ENCODE assay signal across 9 cellular contexts in genomic region chr6:24990944-24991747, GRCh38. TPM values are rescaled to one million over a fixed set of nuclear protein-coding genes. Genes with fewer than 3 reads are reported as not detected.
DNase-seq lines count a peak whose midpoint lies in the region; FAIRE-seq and TF ChIP-seq lines count a peak whose summit lies in the region.
"Had no signal": no experiment of that assay in that cellular context is flagged by ENCODE, and none has a peak within 500 bp of the region (broad histone marks: within the 10 kb centered on the region; RNA-seq: fewer than 3 reads in every experiment).

No MANE protein-coding gene starts in this region.

- no peak overlapping the region for H3K4me3 ChIP-seq in breast epithelium
- no peak overlapping the region for H3K4me3 ChIP-seq in H1 (ENCODE audit: extremely low read depth in 1 of 4, insufficient read depth in 2 of 4, low read depth in 3 of 4, low read length in 4 of 4)
- no peak overlapping the region for H3K4me3 ChIP-seq in thymus (ENCODE audit: low read length)
- H3K4me3 ChIP-seq: pancreas had no signal

- no peak overlapping the region for H3K9ac ChIP-seq in H1 (replicated peaks in 1 of 4; ENCODE audit: extremely low read depth in 1 of 4, low read depth in 3 of 4, low read length in 3 of 4)

- H3K4me1 ChIP-seq in breast epithelium = no peaks in the 10 kb centered on the region
- H3K4me1 ChIP-seq in H1 (replicated peaks in 1 of 4; ENCODE audit: control insufficient read depth in 3 of 4, insufficient read depth in 4 of 4, low read length in 3 of 4) = peaks cover 0 to under 1% (median 0%) of the 10 kb centered on the region in 4 experiments; a peak in 2 of 7 replicates
- peaks cover 3% of the 10 kb centered on the region for H3K4me1 ChIP-seq in thymus (ENCODE audit: control insufficient read depth, insufficient read depth, low read length)
- H3K4me1 ChIP-seq: pancreas had no signal

- no peak overlapping the region for H4K8ac ChIP-seq in H1 (ENCODE audit: extremely low read depth, insufficient read depth, low read length)

- H2BK15ac ChIP-seq in H1 (ENCODE audit: low read length) = no peak overlapping the region

- H2BK120ac ChIP-seq in H1 (replicated peaks; ENCODE audit: low read depth, low read length) = peak overlapping the region; percentile 47

- 0 out of 2 replicates have a peak overlapping the region, but pooled peaks have one; percentile 19 for H2BK12ac ChIP-seq in H1 (ENCODE audit: low read depth, low read length)

- no peaks in the 10 kb centered on the region for H3K27me3 Mint-ChIP-seq in MCF 10A (ENCODE audit: insufficient read depth, unreplicated experiment)
- no peaks in the 10 kb centered on the region for H3K27me3 Mint-ChIP-seq in glutamatergic neuron (ENCODE audit: unreplicated experiment)

- no peak overlapping the region for H3K4me2 ChIP-seq in H1 (ENCODE audit: insufficient read depth in 1 of 2, low read depth in 2 of 2, low read length in 2 of 2)

- DNase-seq in MCF 10A (ENCODE audit: unreplicated experiment) (no peak), breast epithelium (ENCODE audit: low spot score in 2 of 2) (no peak), H1 (ENCODE audit: low read depth in 1 of 2, low spot score in 2 of 2) (no peak), glutamatergic neuron (no peak), NCI-H128 (lab: John Stamatoyannopoulos, UW; ENCODE audit: unreplicated experiment) (no peak), erythroblast (lab: John Stamatoyannopoulos, UW) (no peak)

- H3K36me3 ChIP-seq in breast epithelium (no peaks in the 10 kb centered on the region), KOPT-K1 (ENCODE audit: insufficient read depth, low read length) (no peaks in the 10 kb centered on the region), H1 (ENCODE audit: control insufficient read depth in 2 of 4, insufficient read depth in 4 of 4, low read length in 3 of 4) (peaks cover 0 to 6% (median 0%) of the 10 kb centered on the region in 4 experiments; a peak in 3 of 8 replicates), thymus (ENCODE audit: control insufficient read depth, insufficient read depth) (peaks cover 5% of the 10 kb centered on the region)
- H3K36me3 ChIP-seq: pancreas had no signal

- H4K20me1 ChIP-seq in H1 (replicated peaks in 1 of 2; ENCODE audit: control insufficient read depth in 1 of 2, insufficient read depth in 2 of 2, low read length in 2 of 2) = no peaks in the 10 kb centered on the region

- no peak overlapping the region for H3K18ac ChIP-seq in H1 (ENCODE audit: extremely low read depth, low read length)

- H3K4me1 Mint-ChIP-seq in MCF 10A (ENCODE audit: insufficient read depth, unreplicated experiment) = peaks cover 13% of the 10 kb centered on the region
- peaks cover 5% of the 10 kb centered on the region for H3K4me1 Mint-ChIP-seq in glutamatergic neuron (ENCODE audit: low read depth, unreplicated experiment)

- H3K27me3 ChIP-seq in breast epithelium = no peaks in the 10 kb centered on the region
- no peaks in the 10 kb centered on the region for H3K27me3 ChIP-seq in H1 (replicated peaks in 1 of 4; ENCODE audit: control insufficient read depth in 3 of 4, extremely low read depth in 1 of 4, insufficient read depth in 3 of 4, low read length in 3 of 4)
- H3K27me3 ChIP-seq in thymus (ENCODE audit: control insufficient read depth, insufficient read depth) = no peaks in the 10 kb centered on the region
- H3K27me3 ChIP-seq: pancreas had no signal

- 94% methylated on average over 4 of the region's 4 CpGs; no CpG with 5 or more reads in 1 of the 2 experiments for WGBS in H1 (ENCODE audit: extremely low coverage in 1 of 2, insufficient coverage in 1 of 2, insufficient read length in 1 of 2, insufficient replicate concordance in 2 of 2, low coverage in 1 of 2, low lambda C conversion rate in 2 of 2, missing lambda C conversion rate in 1 of 2), 2 experiments
- 96% methylated on average over 4 of the region's 4 CpGs for WGBS in thymus

- intact Hi-C loops in MCF 10A (cut with micrococcal nuclease) (no loop called here), breast epithelium (cut with DNase I; ENCODE audit: low total_unique reads) (no loop called here)

- no peak overlapping the region for H2AFZ ChIP-seq in H1 (ENCODE audit: low read length)

- no peaks in the 10 kb centered on the region for H3K79me2 ChIP-seq in H1 (ENCODE audit: control insufficient read depth in 1 of 2, insufficient read depth in 2 of 2, low read length in 2 of 2)

- H3K79me1 ChIP-seq in H1 (ENCODE audit: low read depth, low read length) = no peaks in the 10 kb centered on the region

- CTCF ChIA-PET in MCF 10A (lab: Yijun Ruan, JAX) (interaction anchor here (0.5 to 3.1 kb wide), 28 partner anchors 8 to 670 kb away, joined by 3 to 30 read pairs (median 6); no protein-coding TSS in a partner anchor), H1 (lab: Charles Lee; ENCODE audit: partially characterized antibody) (interaction anchor here (0.6 to 5.8 kb wide), 66 partner anchors 11 to 667 kb away, joined by 3 to 101 read pairs (median 5); partner anchors contain the start of gene RIPOR2)

- no peak overlapping the region for H4K5ac ChIP-seq in H1 (ENCODE audit: insufficient read length, low read depth, low read length)

- no peak for TF ChIP-seq CTCF in MCF 10A (IDR thresholded peaks at IDR 0.05; ENCODE audit: unreplicated experiment)
- no peak for TF ChIP-seq CTCF in breast epithelium (IDR thresholded peaks at IDR 0.05)
- TF ChIP-seq CTCF in H1 (IDR thresholded peaks at IDR 0.05; ENCODE audit: control extremely low read depth in 1 of 3, insufficient read depth in 1 of 3, low read depth in 1 of 3, low read length in 3 of 3) = no peak
- TF ChIP-seq CTCF in glutamatergic neuron (IDR thresholded peaks at IDR 0.05; ENCODE audit: partially characterized antibody, unreplicated experiment) = no peak

- H3K23ac ChIP-seq in H1 (ENCODE audit: insufficient read length) = no peak overlapping the region

- H3K9me3 ChIP-seq in breast epithelium (peaks cover 0 to 9% of the 10 kb centered on the region in 2 donors), KOPT-K1 (ENCODE audit: insufficient read depth, low read length, poor library complexity, severe bottlenecking) (peaks cover 8% of the 10 kb centered on the region), H1 (ENCODE audit: insufficient read depth in 2 of 2, low read depth in 1 of 2, low read length in 1 of 2) (peaks cover 9 to 11% of the 10 kb centered on the region in 2 experiments), thymus (ENCODE audit: control insufficient read depth) (no peaks in the 10 kb centered on the region)
- H3K9me3 ChIP-seq: pancreas had no signal

- peak overlapping the region; percentile 58; the same call in 1 of the 2 replicates for H2AK5ac ChIP-seq in H1 (ENCODE audit: low read depth, low read length)

- H2BK20ac ChIP-seq in H1 (ENCODE audit: low read length) = peak overlapping the region; percentile 76; the same call in 1 of the 2 replicates

- no peak overlapping the region for H3K14ac ChIP-seq in H1 (ENCODE audit: insufficient read length)

- POLR2A ChIA-PET in MCF 10A (lab: Yijun Ruan, JAX) (interaction anchor here (0.9 to 3.2 kb wide), 13 partner anchors 8 to 214 kb away, joined by 3 to 27 read pairs (median 5); no protein-coding TSS in a partner anchor), H1 (lab: Charles Lee; ENCODE audit: partially characterized antibody) (interaction anchor here (0.6 to 3.5 kb wide), 7 partner anchors 10 to 269 kb away, joined by 3 to 29 read pairs (median 3); no protein-coding TSS in a partner anchor)

- no peak for FAIRE-seq in H1 (lab: Jason Lieb, UNC)
- FAIRE-seq: pancreas had no signal

- no peak for TF ChIP-seq RAD21 in H1 (IDR thresholded peaks at IDR 0.05 in 1 of 2, conservative IDR thresholded peaks at IDR 0.05 in 1 of 2; ENCODE audit: low read depth in 2 of 2, low read length in 2 of 2)

- no TSS peak for BruUV-seq in MCF 10A (replicated peaks; lab: Mats Ljungman, UMichigan)

- no peaks in the 10 kb centered on the region for H3K23me2 ChIP-seq in H1 (ENCODE audit: low read depth, low read length)

- peak overlapping the region; percentile 69 for H3K4ac ChIP-seq in H1 (replicated peaks; ENCODE audit: insufficient read length, low read depth, low read length)

- H3K4me3 Mint-ChIP-seq in MCF 10A (ENCODE audit: unreplicated experiment) (no peak overlapping the region), glutamatergic neuron (ENCODE audit: unreplicated experiment) (no peak overlapping the region)

- H3K56ac ChIP-seq in H1 (replicated peaks; ENCODE audit: insufficient read length, low read depth, low read length) = no peak overlapping the region

- H2BK5ac ChIP-seq in H1 (ENCODE audit: low read depth, low read length) = no peak overlapping the region; the same call in 1 of the 2 replicates

- peak overlapping the region; percentile 24 for H3K27ac Mint-ChIP-seq in MCF 10A (ENCODE audit: low read depth, unreplicated experiment)
- no peak overlapping the region for H3K27ac Mint-ChIP-seq in glutamatergic neuron (ENCODE audit: unreplicated experiment)

- H3K9me3 Mint-ChIP-seq in MCF 10A (ENCODE audit: unreplicated experiment) (peaks cover 5% of the 10 kb centered on the region), glutamatergic neuron (ENCODE audit: unreplicated experiment) (no peaks in the 10 kb centered on the region)

- H3K36me3 Mint-ChIP-seq in MCF 10A (ENCODE audit: insufficient read depth, unreplicated experiment) (no peaks in the 10 kb centered on the region), glutamatergic neuron (ENCODE audit: unreplicated experiment) (peaks cover 11% of the 10 kb centered on the region)

- TF ChIP-seq EP300 in H1 (IDR thresholded peaks at IDR 0.05; ENCODE audit: borderline replicate concordance in 1 of 2, low read depth in 2 of 2, low read length in 2 of 2) = no peak

- TF ChIP-seq POLR2A in breast epithelium (IDR thresholded peaks at IDR 0.05) (no peak), H1 (IDR thresholded peaks at IDR 0.05; ENCODE audit: control extremely low read depth in 1 of 2, low read depth in 2 of 2, low read length in 2 of 2) (no peak), erythroblast (IDR thresholded peaks at IDR 0.05; ENCODE audit: low read length) (no peak)

- H4K91ac ChIP-seq in H1 (replicated peaks; ENCODE audit: insufficient read length, low read length) = peak overlapping the region; percentile 29

- H3K27ac ChIP-seq in breast epithelium (no peak overlapping the region), KOPT-K1 (ENCODE audit: low read depth, low read length, poor library complexity, severe bottlenecking) (peak overlapping the region; percentile 39), H1 (ENCODE audit: low read depth, low read length) (no peak overlapping the region), thymus (ENCODE audit: low read depth) (peak overlapping the region; percentile 31)
- H3K27ac ChIP-seq: pancreas had no signal

RNA-seq across cellular contexts. Expression of gene RIPOR2, which starts 55.4 kb away (rescaled TPM):
- total RNA-seq in MCF 10A (2022) = 3.5 and 4.9 TPM in 2 replicates
- total RNA-seq in breast epithelium = 10 to 100 TPM; 13.8 to 70.5 (median 29.2) TPM
- total RNA-seq in H1 (2021; fragmentation: NEBNext Ultra II Directional; extraction: Animal tissue kit (Norgen Biotek cat#: 25700)) = 44.5 and 45.6 TPM in 2 replicates
- polyA plus RNA-seq in H1 (2011; rRNA removed) = 13.3 and 16.7 TPM in 2 replicates
- 21.7 TPM for polyA plus RNA-seq in H1 (2011; cell fraction: cytosol; rRNA removed)
- polyA plus RNA-seq in H1 (2011; cell fraction: nucleus; rRNA removed) = 19.6 TPM
- polyA plus RNA-seq in H1 (2012, experiment 1 of 2) = 21.1 to 34.2 TPM (median 29.2 TPM) in 4 replicates
- polyA plus RNA-seq in H1 (2012, experiment 2 of 2) = 9.9 TPM
- polyA plus RNA-seq in H1 (2013, experiment 1 of 2) = 22.5 TPM
- 22.1 TPM for polyA plus RNA-seq in H1 (2013, experiment 2 of 2)
- 43.9 and 57.0 TPM in 2 replicates for polyA minus RNA-seq in H1 (2011; rRNA and poly(A)+ RNA removed)
- polyA minus RNA-seq in H1 (2011; cell fraction: cytosol; rRNA and poly(A)+ RNA removed) = 17.9 TPM
- 23.2 TPM for polyA minus RNA-seq in H1 (2011; cell fraction: nucleus; rRNA and poly(A)+ RNA removed)
- polyA plus RNA-seq in thymus = 27.4 TPM
- 82.2 TPM for total RNA-seq in glutamatergic neuron (ENCODE audit: unreplicated experiment)

Comparison
In these comparisons a context has a peak if more than half of its experiments do, and no peak if none do; other contexts are left out.
1. H3K27ac ChIP-seq: peak in KOPT-K1 (single experiment) and thymus (single experiment); none in breast epithelium (0 of 2) and H1 (single experiment).